In genomic region chr18:3877678-3878077, GRCh38 we compare ENCODE assay signal across 22 cellular contexts.
DNase-seq lines count a peak whose midpoint lies in the region; ATAC-seq and TF ChIP-seq lines count a peak whose summit lies in the region.
"Had no signal": no experiment of that assay in that cellular context is flagged by ENCODE, and none has a peak within 500 bp of the region (broad histone marks: within the 10 kb centered on the region; RNA-seq: fewer than 3 reads in every experiment).

No MANE protein-coding gene starts in this region.

- CTCF ChIA-PET in activated naive CD4-positive, alpha-beta T cell treated with anti-CD3 and anti-CD28 coated beads, Interleukin-2, amount 10 ng/mL, durations not matched to agents 7 days and 5 days (lab: Charles Lee) = no interaction called here

- no peaks in the 10 kb centered on the region for H3K4me1 Mint-ChIP-seq in activated naive CD4-positive, alpha-beta T cell treated with anti-CD3 and anti-CD28 coated beads, Interleukin-2, amount 10 ng/mL, durations not matched to agents 7 days and 5 days
- H3K4me1 Mint-ChIP-seq: activated CD8-positive, alpha-beta memory T cell treated with anti-CD3 and anti-CD28 coated beads, Interleukin-2, amount 10 ng/mL, durations not matched to agents 7 days and 5 days; activated naive CD8-positive, alpha-beta T cell treated with anti-CD3 and anti-CD28 coated beads, Interleukin-2, amount 50 U/mL, for 24 hours had no signal

- peaks cover 0 to 4% (median 0%) of the 10 kb centered on the region in 45 donors for H3K27me3 ChIP-seq in dorsolateral prefrontal cortex
- no peaks in the 10 kb centered on the region for H3K27me3 ChIP-seq in psoas muscle (ENCODE audit: insufficient read depth in 3 of 3, low read length in 2 of 3)
- H3K27me3 ChIP-seq: BLaER1, neural progenitor cell, Peyer's patch, uterus had no signal

- no peaks in the 10 kb centered on the region for H3K36me3 ChIP-seq in psoas muscle (ENCODE audit: insufficient read depth in 1 of 2, low read depth in 1 of 2)
- H3K36me3 ChIP-seq: BLaER1, neural progenitor cell, Peyer's patch, spleen, uterus had no signal

- H3K4me1 ChIP-seq in psoas muscle = no peaks in the 10 kb centered on the region
- H3K4me1 ChIP-seq: BLaER1, Peyer's patch, uterus had no signal

- intact Hi-C loops in dorsolateral prefrontal cortex (cut with DNase I) = loop anchor here (10.0 kb wide), 2 partner anchors 103 to 117 kb away; no protein-coding TSS in a partner anchor
- intact Hi-C loops in psoas muscle (cut with DNase I) = no loop called here

- no peaks in the 10 kb centered on the region for H3K9me3 Mint-ChIP-seq in activated naive CD4-positive, alpha-beta T cell treated with anti-CD3 and anti-CD28 coated beads, Interleukin-2, amount 10 ng/mL, durations not matched to agents 7 days and 5 days
- H3K9me3 Mint-ChIP-seq: activated naive CD8-positive, alpha-beta T cell treated with anti-CD3 and anti-CD28 coated beads, Interleukin-2, amount 50 U/mL, for 24 hours had no signal

- H3K27ac Mint-ChIP-seq in activated naive CD4-positive, alpha-beta T cell treated with anti-CD3 and anti-CD28 coated beads, Interleukin-2, amount 10 ng/mL, durations not matched to agents 7 days and 5 days = no peak overlapping the region
- H3K27ac Mint-ChIP-seq: activated CD8-positive, alpha-beta memory T cell treated with anti-CD3 and anti-CD28 coated beads, Interleukin-2, amount 10 ng/mL, durations not matched to agents 7 days and 5 days; activated naive CD8-positive, alpha-beta T cell treated with anti-CD3 and anti-CD28 coated beads, Interleukin-2, amount 50 U/mL, for 24 hours; neural progenitor cell had no signal

- H3K27me3 Mint-ChIP-seq in activated naive CD4-positive, alpha-beta T cell treated with anti-CD3 and anti-CD28 coated beads, Interleukin-2, amount 10 ng/mL, durations not matched to agents 7 days and 5 days = peaks cover 12% of the 10 kb centered on the region

- H3K9me3 ChIP-seq in psoas muscle = no peaks in the 10 kb centered on the region
- H3K9me3 ChIP-seq: Peyer's patch, spleen, uterus had no signal

- H3K27ac ChIP-seq in dorsolateral prefrontal cortex (peak overlapping the region in 50 of 59 donors; percentile 1 to 91 (median 74)), psoas muscle (no peak overlapping the region)
- H3K27ac ChIP-seq: BLaER1, neural progenitor cell, Peyer's patch, spleen, uterus had no signal

- TF ChIP-seq CTCF in dorsolateral prefrontal cortex (IDR thresholded peaks at IDR 0.05 in 54 of 56, conservative IDR thresholded peaks at IDR 0.05 in 2 of 56; ENCODE audit: low read depth in 1 of 56, partially characterized antibody in 56 of 56) = no peak
- no peak for TF ChIP-seq CTCF in psoas muscle (IDR thresholded peaks at IDR 0.05)

- DNase-seq in NCI-H82 (lab: John Stamatoyannopoulos, UW) (peak; percentile 60), NCI-H82 treated with DMSO at 0.1 percent for 48 hours (lab: John Stamatoyannopoulos, UW; ENCODE audit: unreplicated experiment) (no peak), NOMO-1 treated with DMSO at 0.1 percent for 48 hours (lab: John Stamatoyannopoulos, UW; ENCODE audit: unreplicated experiment) (peak; percentile 91), dorsolateral prefrontal cortex (no peak), renal cortical epithelial cell (ENCODE audit: low read depth) (peak; percentile 79), psoas muscle (no peak)
- no peak for DNase-seq in activated naive CD4-positive, alpha-beta T cell treated with anti-CD3 and anti-CD28 coated beads, Interleukin-2, amount 10 ng/mL, durations not matched to agents 7 days and 5 days
- DNase-seq: 8988T; activated CD4-positive, alpha-beta T cell treated with anti-CD3 and anti-CD28 coated beads for 4 hours; activated CD8-positive, alpha-beta memory T cell treated with anti-CD3 and anti-CD28 coated beads, Interleukin-2, amount 10 ng/mL, durations not matched to agents 7 days and 5 days; activated naive CD8-positive, alpha-beta T cell treated with anti-CD3 and anti-CD28 coated beads, Interleukin-2, amount 50 U/mL, for 24 hours; KG1; NCI-H1105; NCI-H526 treated with DMSO at 0.1 percent for 48 hours; Peyer's patch; spleen; stimulated activated CD8-positive, alpha-beta memory T cell treated with anti-CD3 and anti-CD28 coated beads, Interleukin-4, amount 100 ng/mL, for 48 hours; uterus had no signal

- ATAC-seq in psoas muscle = no peak
- ATAC-seq in GM21723 (IDR thresholded peaks at IDR 0.05; ENCODE audit: unreplicated experiment) = no peak
- ATAC-seq: activated CD8-positive, alpha-beta memory T cell treated with anti-CD3 and anti-CD28 coated beads, Interleukin-2, amount 10 ng/mL, durations not matched to agents 7 days and 5 days; activated naive CD8-positive, alpha-beta T cell treated with anti-CD3 and anti-CD28 coated beads, Interleukin-2, amount 50 U/mL, for 24 hours; SK-N-SH treated with all-trans-retinoic acid at 6 μM for 48 hours had no signal

- H3K4me3 ChIP-seq in dorsolateral prefrontal cortex (peak overlapping the region in 3 of 59 donors; percentile 12 to 15 (median 15)), psoas muscle (no peak overlapping the region)
- H3K4me3 ChIP-seq: BLaER1, neural progenitor cell, Peyer's patch, spleen, uterus had no signal

- no peak overlapping the region for H3K4me3 Mint-ChIP-seq in activated naive CD4-positive, alpha-beta T cell treated with anti-CD3 and anti-CD28 coated beads, Interleukin-2, amount 10 ng/mL, durations not matched to agents 7 days and 5 days
- H3K4me3 Mint-ChIP-seq: activated CD8-positive, alpha-beta memory T cell treated with anti-CD3 and anti-CD28 coated beads, Interleukin-2, amount 10 ng/mL, durations not matched to agents 7 days and 5 days; activated naive CD8-positive, alpha-beta T cell treated with anti-CD3 and anti-CD28 coated beads, Interleukin-2, amount 50 U/mL, for 24 hours; neural progenitor cell had no signal

- 70 to 85% (median 77%) methylated on average over 2 of the region's 2 CpGs for WGBS in psoas muscle, 3 donors

- no peaks in the 10 kb centered on the region for H3K36me3 Mint-ChIP-seq in activated naive CD4-positive, alpha-beta T cell treated with anti-CD3 and anti-CD28 coated beads, Interleukin-2, amount 10 ng/mL, durations not matched to agents 7 days and 5 days
- H3K36me3 Mint-ChIP-seq: activated CD8-positive, alpha-beta memory T cell treated with anti-CD3 and anti-CD28 coated beads, Interleukin-2, amount 10 ng/mL, durations not matched to agents 7 days and 5 days had no signal

Comparison
In these comparisons a context has a peak if more than half of its experiments do, and no peak if none do; other contexts are left out.
1. DNase-seq: peak in NCI-H82 (single experiment), NOMO-1 treated with DMSO at 0.1 percent for 48 hours (single experiment) and renal cortical epithelial cell (single experiment); none in NCI-H82 treated with DMSO at 0.1 percent for 48 hours (single experiment), dorsolateral prefrontal cortex (0 of 10), psoas muscle (0 of 2) and activated naive CD4-positive, alpha-beta T cell treated with anti-CD3 and anti-CD28 coated beads, Interleukin-2, amount 10 ng/mL, durations not matched to agents 7 days and 5 days (single experiment).
2. intact Hi-C loops: an anchor here in dorsolateral prefrontal cortex (10.0 kb wide); none called in psoas muscle.